20 cellular contexts compared by ENCODE assay signal in genomic region chr11:68753300-68753699, GRCh38. TPM values are rescaled to one million over a fixed set of nuclear protein-coding genes. Genes with fewer than 3 reads are reported as not detected.
DNase-seq lines count a peak whose midpoint lies in the region; ATAC-seq, FAIRE-seq and TF ChIP-seq lines count a peak whose summit lies in the region.
"Had no signal": no experiment of that assay in that cellular context is flagged by ENCODE, and none has a peak within 500 bp of the region (broad histone marks: within the 10 kb centered on the region; RNA-seq: fewer than 3 reads in every experiment).

No MANE protein-coding gene starts in this region.

- TF ChIP-seq RAD21 in GM12878 (IDR thresholded peaks at IDR 0.05; ENCODE audit: insufficient read depth, low read depth, low read length), result 0 out of 2 replicates have a peak, but pooled peaks have one; percentile 7

- SMC1A ChIA-PET in GM12878 (lab: Charles Lee; ENCODE audit: uncharacterized antibody, unreplicated experiment), result no interaction called here

- no peak overlapping the region for H3K27ac Mint-ChIP-seq in activated T-helper 2 cell treated with anti-CD3 and anti-CD28 coated beads, Interferon-gamma antibody, Interleukin-2, Interleukin-4, amounts not matched to agents 10 μg/mL and 5 μg/mL and 100 μg/mL, durations not matched to agents 14 hours and 24 hours and 36 hours
- H3K27ac Mint-ChIP-seq: GM23338 had no signal

- H3K9me3 Mint-ChIP-seq in activated T-helper 2 cell treated with anti-CD3 and anti-CD28 coated beads, Interferon-gamma antibody, Interleukin-2, Interleukin-4, amounts not matched to agents 10 μg/mL and 5 μg/mL and 100 μg/mL, durations not matched to agents 14 hours and 24 hours and 36 hours, result no peaks in the 10 kb centered on the region
- H3K9me3 Mint-ChIP-seq: neural crest cell had no signal

- no TSS peak for BruUV-seq in GM12878 (replicated peaks; lab: Mats Ljungman, UMichigan)

- H3K4me1 ChIP-seq in GM12878 (ENCODE audit: control insufficient read depth, insufficient read depth, low read length), result no peaks in the 10 kb centered on the region
- H3K4me1 ChIP-seq: adrenal gland, foreskin keratinocyte had no signal

- TF ChIP-seq POLR2A in GM12878 (IDR thresholded peaks at IDR 0.05; ENCODE audit: low read depth, low read length), result no peak

- H3K36me3 Mint-ChIP-seq in activated T-helper 2 cell treated with anti-CD3 and anti-CD28 coated beads, Interferon-gamma antibody, Interleukin-2, Interleukin-4, amounts not matched to agents 10 μg/mL and 5 μg/mL and 100 μg/mL, durations not matched to agents 14 hours and 24 hours and 36 hours (ENCODE audit: low read depth), result peaks cover 13% of the 10 kb centered on the region

- peak in 2 of 3 experiments; percentile 10 to 13; a peak in 1 of 6 replicates for TF ChIP-seq CTCF in GM12878 (IDR thresholded peaks at IDR 0.05 in 2 of 3, conservative IDR thresholded peaks at IDR 0.05 in 1 of 3; ENCODE audit: control insufficient read depth in 2 of 3, extremely low read depth in 1 of 3, insufficient read depth in 1 of 3, low read depth in 3 of 3, low read length in 3 of 3)

- H3K9ac ChIP-seq in GM12878 (ENCODE audit: control insufficient read depth, insufficient read depth, low read length), result no peak overlapping the region
- H3K9ac ChIP-seq: BLaER1 had no signal

- H3K4me3 ChIP-seq in GM12878, result no peak overlapping the region
- H3K4me3 ChIP-seq: adrenal gland, BLaER1, cardiac muscle cell, GM23338 had no signal

- CTCF ChIA-PET in GM12878 (lab: Yijun Ruan, JAX), result interaction anchor here (1.4 kb wide), 2 partner anchors 22 to 91 kb away, joined by 3 read pairs; no protein-coding TSS in a partner anchor

- no peaks in the 10 kb centered on the region for H3K27me3 ChIP-seq in GM12878 (replicated peaks in 1 of 2; ENCODE audit: control insufficient read depth in 2 of 2, insufficient read depth in 2 of 2, low read length in 1 of 2)
- H3K27me3 ChIP-seq: adrenal gland, cardiac muscle cell, foreskin keratinocyte had no signal

- H3K27me3 Mint-ChIP-seq in activated T-helper 2 cell treated with anti-CD3 and anti-CD28 coated beads, Interferon-gamma antibody, Interleukin-2, Interleukin-4, amounts not matched to agents 10 μg/mL and 5 μg/mL and 100 μg/mL, durations not matched to agents 14 hours and 24 hours and 36 hours (ENCODE audit: low read depth), result no peaks in the 10 kb centered on the region

- POLR2A ChIA-PET in GM12878 (lab: Charles Lee), result no interaction called here

- H2AFZ ChIP-seq in GM12878 (ENCODE audit: control insufficient read depth, low read depth, low read length), result no peak overlapping the region
- H2AFZ ChIP-seq: GM23338 had no signal

- no peak for ATAC-seq in GM12878
- no peak for ATAC-seq in HG02678 (IDR thresholded peaks at IDR 0.05; ENCODE audit: unreplicated experiment)
- ATAC-seq: foreskin keratinocyte, GM23338, PC-3 had no signal

- H3K4me3 Mint-ChIP-seq in activated T-helper 2 cell treated with anti-CD3 and anti-CD28 coated beads, Interferon-gamma antibody, Interleukin-2, Interleukin-4, amounts not matched to agents 10 μg/mL and 5 μg/mL and 100 μg/mL, durations not matched to agents 14 hours and 24 hours and 36 hours (ENCODE audit: low read depth), result no peak overlapping the region
- H3K4me3 Mint-ChIP-seq: GM23338, neural crest cell had no signal

- intact Hi-C loops in GM12878 (cut with micrococcal nuclease; ENCODE audit: unreplicated experiment), result no loop called here
- intact Hi-C loops in activated T-helper 2 cell treated with anti-CD3 and anti-CD28 coated beads, Interferon-gamma antibody, Interleukin-2, Interleukin-4, amounts not matched to agents 10 μg/mL and 5 μg/mL and 100 μg/mL, durations not matched to agents 14 hours and 24 hours and 36 hours (cut with micrococcal nuclease), result no loop called here

- RAD21 ChIA-PET in GM12878 (lab: Charles Lee; ENCODE audit: unreplicated experiment), result no interaction called here

- H3K36me3 ChIP-seq in GM12878 (ENCODE audit: control insufficient read depth in 2 of 2, insufficient read depth in 2 of 2, low read length in 1 of 2), result no peaks in the 10 kb centered on the region
- H3K36me3 ChIP-seq: cardiac muscle cell had no signal

- no peak overlapping the region for H3K27ac ChIP-seq in GM12878 (ENCODE audit: control insufficient read depth, insufficient read depth)
- H3K27ac ChIP-seq: adrenal gland, cardiac muscle cell, foreskin keratinocyte had no signal

- no peaks in the 10 kb centered on the region for H4K20me1 ChIP-seq in GM12878 (ENCODE audit: control insufficient read depth, insufficient read depth)
- H4K20me1 ChIP-seq: BLaER1 had no signal

- FAIRE-seq in GM12878 (lab: Jason Lieb, UNC), result no peak
- FAIRE-seq: A204.1 had no signal

- H3K4me2 ChIP-seq in GM12878 (ENCODE audit: control insufficient read depth, insufficient read depth), result no peak overlapping the region
- H3K4me2 ChIP-seq: BLaER1, GM23338 had no signal

- DNase-seq in NCI-H1417 (lab: John Stamatoyannopoulos, UW) (peak; percentile 8 to 52 (median 38)), NCI-H1417 treated with DMSO at 0.1 percent for 48 hours (lab: John Stamatoyannopoulos, UW) (no peak), DMS79 (lab: John Stamatoyannopoulos, UW) (peak; percentile 21), NCI-H2107 (lab: John Stamatoyannopoulos, UW) (peak; percentile 6), GM12878 (ENCODE audit: low read depth, low spot score) (no peak), NCI-H1694 (lab: John Stamatoyannopoulos, UW) (no peak)
- DNase-seq in activated T-helper 2 cell treated with anti-CD3 and anti-CD28 coated beads, Interferon-gamma antibody, Interleukin-2, Interleukin-4, amounts not matched to agents 10 μg/mL and 5 μg/mL and 100 μg/mL, durations not matched to agents 14 hours and 24 hours and 36 hours (ENCODE audit: low spot score), result no peak
- DNase-seq: activated effector memory CD4-positive, alpha-beta T cell treated with Interleukin-2 at 50 U/mL for 16 hours; adrenal gland; dermis blood vessel endothelial cell; foreskin keratinocyte; MV-4-11; NCI-H345; PC-3 had no signal

- in situ Hi-C loops in GM12878 (cut with MboI), result no loop called here

- H3K79me2 ChIP-seq in GM12878 (ENCODE audit: control insufficient read depth, insufficient read depth, low read length), result no peaks in the 10 kb centered on the region

- peaks cover 9% of the 10 kb centered on the region for H3K4me1 Mint-ChIP-seq in activated T-helper 2 cell treated with anti-CD3 and anti-CD28 coated beads, Interferon-gamma antibody, Interleukin-2, Interleukin-4, amounts not matched to agents 10 μg/mL and 5 μg/mL and 100 μg/mL, durations not matched to agents 14 hours and 24 hours and 36 hours (ENCODE audit: low read depth)

- H3K9me3 ChIP-seq in GM12878 (replicated peaks; ENCODE audit: control insufficient read depth, insufficient read depth, low read length), result no peaks in the 10 kb centered on the region
- H3K9me3 ChIP-seq: adrenal gland had no signal

- WGBS in GM12878 (ENCODE audit: insufficient coverage, insufficient replicate concordance, low lambda C conversion rate, missing lambda C conversion rate), result 60% methylated on average over 9 of the region's 9 CpGs

- no peak for TF ChIP-seq EP300 in GM12878 (IDR thresholded peaks at IDR 0.05; ENCODE audit: borderline replicate concordance in 1 of 2, control insufficient read depth in 1 of 2, low read depth in 2 of 2, low read length in 2 of 2)

TF ChIP-seq in GM12878, 131 proteins besides CTCF, POLR2A, EP300 and RAD21 (continues in another document):
- TF ChIP-seq MLLT1 (IDR thresholded peaks at IDR 0.05) (no peak), GABPA (IDR thresholded peaks at IDR 0.05; ENCODE audit: low read depth) (no peak), SMC3 (IDR thresholded peaks at IDR 0.05; ENCODE audit: borderline replicate concordance, low read length) (no peak), TCF12 (IDR thresholded peaks at IDR 0.05; ENCODE audit: low read depth, low read length) (no peak), YBX1 (IDR thresholded peaks at IDR 0.05) (no peak), ZNF24 (IDR thresholded peaks at IDR 0.05) (no peak), ETV6 (conservative IDR thresholded peaks at IDR 0.05 in 1 of 2, IDR thresholded peaks at IDR 0.05 in 1 of 2; ENCODE audit: borderline replicate concordance in 1 of 2, low read depth in 1 of 2) (no peak), PAX8 (IDR thresholded peaks at IDR 0.05) (no peak), HCFC1 (IDR thresholded peaks at IDR 0.05; ENCODE audit: low read length) (no peak), CBFB (IDR thresholded peaks at IDR 0.05; ENCODE audit: low read depth) (no peak), ATF7 (IDR thresholded peaks at IDR 0.05; ENCODE audit: low read depth) (no peak)

RNA-seq across cellular contexts. Expression of gene TESMIN, which starts 2.0 kb away (rescaled TPM):
- 1.4 and 1.6 TPM in 2 replicates for total RNA-seq in GM12878 (2013; cell fraction: nucleolus; rRNA removed)
- total RNA-seq in GM12878 (2014; rRNA removed), result 0.76 and 1.4 TPM in 2 replicates
- total RNA-seq in GM12878 (2014; rRNA removed; fragmentation: Illumina TruSeq; extraction: Trizol), result 0.60 TPM in 1 of 2 replicates, not detected in the other
- total RNA-seq in GM12878 (2021), result 2.4 TPM in 2 replicates
- 0.80 TPM for polyA plus RNA-seq in GM12878 (2011; ENCODE audit: low read depth)
- 0.16 and 0.31 TPM in 2 replicates for polyA plus RNA-seq in GM12878 (2011; rRNA removed)
- 0.21 and 0.28 TPM in 2 replicates for polyA plus RNA-seq in GM12878 (2011; cell fraction: cytosol; rRNA removed)
- polyA plus RNA-seq in GM12878 (2011; cell fraction: nucleus; rRNA removed), result 0.22 and 0.53 TPM in 2 replicates
- polyA plus RNA-seq in GM12878 (2012), result 2.4 and 2.5 TPM in 2 replicates
- 0.50 and 0.98 TPM in 2 replicates for polyA plus RNA-seq in GM12878 (2014; fragmentation: Illumina TruSeq; extraction: Trizol)
- 1 to 10 TPM in 1 of 2 experiments, under 1 TPM in 1; 0.91 to 1.2 TPM for polyA plus RNA-seq in GM12878 (2014; fragmentation: Nextera tagmentation; extraction: Ambion mirVana)
- 0.46 and 1.7 TPM in 2 replicates for polyA plus RNA-seq in GM12878 (2014; rRNA removed)
- polyA plus RNA-seq in GM12878 (2016; fragmentation: Nextera tagmentation; extraction: Ambion mirVana), result 1 to 10 TPM; 1.9 to 3.4 TPM
- not detected in 2 replicates for polyA minus RNA-seq in GM12878 (2011; rRNA and poly(A)+ RNA removed)
- not detected in 2 replicates for polyA minus RNA-seq in GM12878 (2011; cell fraction: cytosol; rRNA and poly(A)+ RNA removed)
- 0.10 and 0.12 TPM in 2 replicates for polyA minus RNA-seq in GM12878 (2011; cell fraction: nucleus; rRNA and poly(A)+ RNA removed)
- total RNA-seq in activated T-helper 2 cell treated with anti-CD3 and anti-CD28 coated beads, Interferon-gamma antibody, Interleukin-2, Interleukin-4, amounts not matched to agents 10 μg/mL and 5 μg/mL and 100 μg/mL, durations not matched to agents 14 hours and 24 hours and 36 hours, result 3.8 and 5.5 TPM in 2 replicates

Comparison
In these comparisons a context has a peak if more than half of its experiments do, and no peak if none do; other contexts are left out.
1. DNase-seq: peak in NCI-H1417 (3 of 3), DMS79 (single experiment) and NCI-H2107 (single experiment); none in NCI-H1417 treated with DMSO at 0.1 percent for 48 hours (single experiment), GM12878 (single experiment), NCI-H1694 (single experiment) and activated T-helper 2 cell treated with anti-CD3 and anti-CD28 coated beads, Interferon-gamma antibody, Interleukin-2, Interleukin-4, amounts not matched to agents 10 μg/mL and 5 μg/mL and 100 μg/mL, durations not matched to agents 14 hours and 24 hours and 36 hours (single experiment).